24 cellular contexts compared by ENCODE assay signal in genomic region chr1:105558023-105558422, GRCh38.
"Had no signal": no experiment of that assay in that cellular context is flagged by ENCODE, and none has a peak within 500 bp of the region (broad histone marks: within the 10 kb centered on the region; RNA-seq: fewer than 3 reads in every experiment).

No MANE protein-coding gene starts in this region.

- ATAC-seq: effector memory CD8-positive, alpha-beta T cell; esophagus mucosa; foreskin keratinocyte; gastrocnemius medialis; gastroesophageal sphincter; heart left ventricle; heart right ventricle had no signal

- H3K27me3 ChIP-seq: colonic mucosa, dorsolateral prefrontal cortex, esophagus muscularis mucosa, esophagus squamous epithelium, foreskin keratinocyte, gastrocnemius medialis, gastroesophageal sphincter, heart left ventricle, heart right ventricle had no signal

- DNase-seq: colonic mucosa; cortex of kidney; dermis blood vessel endothelial cell; dorsolateral prefrontal cortex; effector CD4-positive, alpha-beta T cell; effector CD8-positive, alpha-beta T cell; effector memory CD4-positive, alpha-beta T cell; effector memory CD8-positive, alpha-beta T cell; endodermal cell; erythroblast; esophagus squamous epithelium; foreskin fibroblast; foreskin keratinocyte; foreskin melanocyte; gastrocnemius medialis; glutamatergic neuron; head of caudate nucleus; heart left ventricle; heart right ventricle had no signal

- H3K36me3 ChIP-seq: colonic mucosa, esophagus muscularis mucosa, esophagus squamous epithelium, gastrocnemius medialis, gastroesophageal sphincter, heart left ventricle, heart right ventricle had no signal

- H3K27ac ChIP-seq: colonic mucosa, coronary artery, dorsolateral prefrontal cortex, epithelial cell of prostate, esophagus muscularis mucosa, esophagus squamous epithelium, foreskin keratinocyte, gastrocnemius medialis, gastroesophageal sphincter, heart left ventricle, heart right ventricle had no signal

- H3K4me3 ChIP-seq: colonic mucosa, coronary artery, dorsolateral prefrontal cortex, esophagus muscularis mucosa, esophagus squamous epithelium, gastrocnemius medialis, gastroesophageal sphincter, heart left ventricle, heart right ventricle had no signal

- H3K9me3 ChIP-seq: colonic mucosa, esophagus muscularis mucosa, esophagus squamous epithelium, gastrocnemius medialis, gastroesophageal sphincter had no signal
